ENCODE assay signal across 1 cellular context in the genomic region with DNA sequence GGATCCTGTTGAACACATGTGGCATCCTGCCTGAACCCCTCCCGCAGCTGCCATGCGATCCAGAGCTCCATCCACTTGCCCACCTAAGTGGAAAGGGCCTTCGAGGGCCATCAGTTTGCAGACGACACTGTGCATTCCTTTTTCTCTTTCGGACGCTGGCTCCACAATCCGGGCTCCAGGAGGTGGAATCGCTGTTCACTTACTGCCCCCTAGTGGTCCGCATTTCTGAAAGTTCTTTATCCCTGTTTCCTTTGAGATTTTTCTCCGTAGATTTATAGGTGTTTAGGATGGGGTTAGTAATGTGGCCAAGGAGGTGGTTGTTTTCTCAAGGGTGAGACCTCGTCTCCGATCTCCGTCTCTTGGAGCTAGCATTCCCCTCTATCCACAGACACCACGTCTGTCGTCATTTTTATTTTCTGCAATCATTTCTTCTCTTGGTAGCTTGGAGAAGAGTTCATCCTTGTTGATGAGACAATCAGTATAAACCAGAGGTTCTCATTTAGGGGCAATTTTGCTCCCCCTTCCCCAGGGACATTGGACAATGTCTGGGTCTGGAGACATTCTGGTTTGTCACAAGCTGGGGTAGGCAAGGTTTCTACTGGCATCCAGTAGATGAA.
TF ChIP-seq lines count a peak whose summit lies in the region.

No MANE protein-coding gene starts in this region.

TF ChIP-seq in HepG2, 621 proteins besides CTCF, POLR2A, EP300 and RAD21 (continued from another document):
- TF ChIP-seq, protein P1, sequence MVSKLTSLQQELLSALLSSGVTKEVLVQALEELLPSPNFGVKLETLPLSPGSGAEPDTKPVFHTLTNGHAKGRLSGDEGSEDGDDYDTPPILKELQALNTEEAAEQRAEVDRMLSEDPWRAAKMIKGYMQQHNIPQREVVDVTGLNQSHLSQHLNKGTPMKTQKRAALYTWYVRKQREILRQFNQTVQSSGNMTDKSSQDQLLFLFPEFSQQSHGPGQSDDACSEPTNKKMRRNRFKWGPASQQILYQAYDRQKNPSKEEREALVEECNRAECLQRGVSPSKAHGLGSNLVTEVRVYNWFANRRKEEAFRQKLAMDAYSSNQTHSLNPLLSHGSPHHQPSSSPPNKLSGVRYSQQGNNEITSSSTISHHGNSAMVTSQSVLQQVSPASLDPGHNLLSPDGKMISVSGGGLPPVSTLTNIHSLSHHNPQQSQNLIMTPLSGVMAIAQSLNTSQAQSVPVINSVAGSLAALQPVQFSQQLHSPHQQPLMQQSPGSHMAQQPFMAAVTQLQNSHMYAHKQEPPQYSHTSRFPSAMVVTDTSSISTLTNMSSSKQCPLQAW (CRISPR knock-in tag; IDR thresholded peaks at IDR 0.05): peak; percentile 21; the same call in 1 of the 2 replicates
- TF ChIP-seq STAG1 (CRISPR knock-in tag; IDR thresholded peaks at IDR 0.05) (peak; percentile 72), XRCC5 (optimal IDR thresholded peaks at IDR 0.05; ENCODE audit: low read length) (peak; percentile 37), SMC3 (IDR thresholded peaks at IDR 0.05; ENCODE audit: low read length) (peak; percentile 64; the same call in 1 of the 2 replicates)
- TF ChIP-seq, protein P2, sequence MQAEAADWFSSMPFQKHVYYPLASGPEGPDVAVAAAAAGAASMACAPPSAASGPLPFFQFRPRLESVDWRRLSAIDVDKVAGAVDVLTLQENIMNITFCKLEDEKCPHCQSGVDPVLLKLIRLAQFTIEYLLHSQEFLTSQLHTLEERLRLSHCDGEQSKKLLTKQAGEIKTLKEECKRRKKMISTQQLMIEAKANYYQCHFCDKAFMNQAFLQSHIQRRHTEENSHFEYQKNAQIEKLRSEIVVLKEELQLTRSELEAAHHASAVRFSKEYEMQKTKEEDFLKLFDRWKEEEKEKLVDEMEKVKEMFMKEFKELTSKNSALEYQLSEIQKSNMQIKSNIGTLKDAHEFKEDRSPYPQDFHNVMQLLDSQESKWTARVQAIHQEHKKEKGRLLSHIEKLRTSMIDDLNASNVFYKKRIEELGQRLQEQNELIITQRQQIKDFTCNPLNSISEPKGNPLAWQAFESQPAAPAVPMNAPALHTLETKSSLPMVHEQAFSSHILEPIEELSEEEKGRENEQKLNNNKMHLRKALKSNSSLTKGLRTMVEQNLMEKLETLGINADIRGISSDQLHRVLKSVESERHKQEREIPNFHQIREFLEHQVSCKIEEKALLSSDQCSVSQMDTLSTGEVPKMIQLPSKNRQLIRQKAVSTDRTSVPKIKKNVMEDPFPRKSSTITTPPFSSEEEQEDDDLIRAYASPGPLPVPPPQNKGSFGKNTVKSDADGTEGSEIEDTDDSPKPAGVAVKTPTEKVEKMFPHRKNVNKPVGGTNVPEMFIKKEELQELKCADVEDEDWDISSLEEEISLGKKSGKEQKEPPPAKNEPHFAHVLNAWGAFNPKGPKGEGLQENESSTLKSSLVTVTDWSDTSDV (CRISPR knock-in tag; IDR thresholded peaks at IDR 0.05): no peak
TF ChIP-seq in HepG2: peak in this region for 5.
